In the genomic region with DNA sequence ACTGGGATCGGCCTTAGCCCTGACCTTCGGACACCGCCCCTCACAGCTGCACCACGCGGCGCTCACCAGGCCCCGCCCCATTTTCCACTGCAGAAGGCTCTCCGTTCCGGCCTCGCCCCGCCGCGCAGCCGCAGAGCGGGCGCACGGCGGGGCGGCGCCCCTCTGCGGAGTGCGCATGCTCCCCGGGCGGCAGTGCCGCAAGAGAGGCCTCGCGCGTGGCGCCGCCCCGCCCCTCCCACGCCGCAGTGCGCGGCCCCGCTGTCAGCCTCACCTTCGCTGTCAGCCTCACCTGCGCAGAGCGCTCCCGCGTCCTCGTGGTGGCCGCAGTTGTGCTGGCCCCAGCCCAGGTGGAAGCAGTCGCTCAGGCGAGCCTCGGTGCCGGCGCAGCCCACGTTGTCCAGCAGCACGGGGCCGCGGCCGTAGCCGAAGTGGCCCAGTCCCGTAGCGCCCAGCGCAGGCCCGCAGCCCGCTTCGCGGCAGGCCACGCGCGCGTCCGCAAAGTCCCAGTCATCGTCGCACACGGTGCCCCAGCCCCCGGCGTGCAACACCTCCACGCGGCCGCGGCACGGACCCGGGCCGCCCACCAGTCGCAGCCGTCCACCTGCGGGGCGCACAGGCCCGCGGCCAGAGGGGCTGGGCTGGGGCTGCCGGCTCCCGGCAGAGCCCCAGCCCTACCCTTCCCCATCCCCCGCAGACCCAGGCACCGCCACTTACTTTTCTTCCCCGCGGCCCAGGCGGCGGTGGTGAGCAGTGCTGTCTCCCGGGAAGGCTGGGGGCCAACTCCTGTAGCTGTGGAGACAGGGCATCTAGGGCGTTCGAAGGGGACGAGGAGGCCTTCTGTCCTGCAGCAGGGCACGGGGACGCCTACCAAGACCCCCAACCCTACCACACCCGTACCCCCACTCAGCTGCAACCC, we compare ENCODE assay signal across 1 cellular context.
TF ChIP-seq lines count a peak whose summit lies in the region.

No MANE protein-coding gene starts in this region.

TF ChIP-seq in K562, 482 proteins besides CTCF, POLR2A, EP300 and RAD21 (continued from another document and continues in another):
- no peak for TF ChIP-seq ZKSCAN8 (CRISPR knock-in tag; IDR thresholded peaks at IDR 0.05)
- peak; percentile 6; the same call in 1 of the 2 replicates for TF ChIP-seq ZNF212 (CRISPR knock-in tag; IDR thresholded peaks at IDR 0.05)
- TF ChIP-seq, protein P1, sequence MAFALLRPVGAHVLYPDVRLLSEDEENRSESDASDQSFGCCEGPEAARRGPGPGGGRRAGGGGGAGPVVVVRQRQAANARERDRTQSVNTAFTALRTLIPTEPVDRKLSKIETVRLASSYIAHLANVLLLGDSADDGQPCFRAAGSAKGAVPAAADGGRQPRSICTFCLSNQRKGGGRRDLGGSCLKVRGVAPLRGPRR (CRISPR knock-in tag; IDR thresholded peaks at IDR 0.05) = no peak
- 0 out of 2 replicates have a peak, but pooled peaks have one; percentile 62 for TF ChIP-seq LCOR (CRISPR knock-in tag; IDR thresholded peaks at IDR 0.05)
- no peak for TF ChIP-seq NR2C1 (IDR thresholded peaks at IDR 0.05)
- TF ChIP-seq NR2C1 (tag; IDR thresholded peaks at IDR 0.05) = 0 out of 2 replicates have a peak, but pooled peaks have one; percentile 32
- TF ChIP-seq ZNF140 (CRISPR knock-in tag; IDR thresholded peaks at IDR 0.05) = no peak
- no peak for TF ChIP-seq ETV1 (tag; conservative IDR thresholded peaks at IDR 0.05; ENCODE audit: low read depth)
- peak; percentile 29 for TF ChIP-seq CHD4 (IDR thresholded peaks at IDR 0.05; ENCODE audit: insufficient read depth, insufficient replicate concordance, low read depth, low read length, poor library complexity, severe bottlenecking)
- TF ChIP-seq, protein P2, sequence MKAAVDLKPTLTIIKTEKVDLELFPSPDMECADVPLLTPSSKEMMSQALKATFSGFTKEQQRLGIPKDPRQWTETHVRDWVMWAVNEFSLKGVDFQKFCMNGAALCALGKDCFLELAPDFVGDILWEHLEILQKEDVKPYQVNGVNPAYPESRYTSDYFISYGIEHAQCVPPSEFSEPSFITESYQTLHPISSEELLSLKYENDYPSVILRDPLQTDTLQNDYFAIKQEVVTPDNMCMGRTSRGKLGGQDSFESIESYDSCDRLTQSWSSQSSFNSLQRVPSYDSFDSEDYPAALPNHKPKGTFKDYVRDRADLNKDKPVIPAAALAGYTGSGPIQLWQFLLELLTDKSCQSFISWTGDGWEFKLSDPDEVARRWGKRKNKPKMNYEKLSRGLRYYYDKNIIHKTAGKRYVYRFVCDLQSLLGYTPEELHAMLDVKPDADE (conservative IDR thresholded peaks at IDR 0.05; ENCODE audit: control insufficient read depth, low read depth, low read length) = peak; percentile 12; the same call in 1 of the 2 replicates
- no peak for TF ChIP-seq NFYB (IDR thresholded peaks at IDR 0.05; ENCODE audit: extremely low read depth, insufficient read length)
- TF ChIP-seq CREB1 (IDR thresholded peaks at IDR 0.05) = no peak; the same call in 1 of the 2 replicates
- peak; percentile 77 for TF ChIP-seq CREB1 (CRISPR knock-in tag; IDR thresholded peaks at IDR 0.05)
- TF ChIP-seq TCF7L2 (IDR thresholded peaks at IDR 0.05; ENCODE audit: low read depth, low read length) = no peak
- peak; percentile 45; the same call in 1 of the 2 replicates for TF ChIP-seq ZBTB1 (CRISPR knock-in tag; IDR thresholded peaks at IDR 0.05; ENCODE audit: borderline replicate concordance, low read depth)
- TF ChIP-seq SIN3B (IDR thresholded peaks at IDR 0.05; ENCODE audit: low read depth) = peak; percentile 45; the same call in 1 of the 2 replicates
- peak; percentile 68; the same call in 1 of the 2 replicates for TF ChIP-seq CREM (IDR thresholded peaks at IDR 0.05; ENCODE audit: low read depth)
- no peak for TF ChIP-seq CREBBP (IDR thresholded peaks at IDR 0.05; ENCODE audit: low read depth, low read length)
- no peak for TF ChIP-seq ZNF253 (CRISPR knock-in tag; conservative IDR thresholded peaks at IDR 0.05)
- no peak for TF ChIP-seq SMAD2 (IDR thresholded peaks at IDR 0.05; ENCODE audit: low read depth, low read length)
- TF ChIP-seq MEIS2 (IDR thresholded peaks at IDR 0.05; ENCODE audit: partially characterized antibody) = peak; percentile 96
- TF ChIP-seq GTF2A2 (tag; IDR thresholded peaks at IDR 0.05) = 0 out of 2 replicates have a peak, but pooled peaks have one; percentile 19
- TF ChIP-seq, protein P3, sequence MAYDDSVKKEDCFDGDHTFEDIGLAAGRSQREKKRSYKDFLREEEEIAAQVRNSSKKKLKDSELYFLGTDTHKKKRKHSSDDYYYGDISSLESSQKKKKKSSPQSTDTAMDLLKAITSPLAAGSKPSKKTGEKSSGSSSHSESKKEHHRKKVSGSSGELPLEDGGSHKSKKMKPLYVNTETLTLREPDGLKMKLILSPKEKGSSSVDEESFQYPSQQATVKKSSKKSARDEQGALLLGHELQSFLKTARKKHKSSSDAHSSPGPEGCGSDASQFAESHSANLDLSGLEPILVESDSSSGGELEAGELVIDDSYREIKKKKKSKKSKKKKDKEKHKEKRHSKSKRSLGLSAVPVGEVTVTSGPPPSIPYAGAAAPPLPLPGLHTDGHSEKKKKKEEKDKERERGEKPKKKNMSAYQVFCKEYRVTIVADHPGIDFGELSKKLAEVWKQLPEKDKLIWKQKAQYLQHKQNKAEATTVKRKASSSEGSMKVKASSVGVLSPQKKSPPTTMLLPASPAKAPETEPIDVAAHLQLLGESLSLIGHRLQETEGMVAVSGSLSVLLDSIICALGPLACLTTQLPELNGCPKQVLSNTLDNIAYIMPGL (CRISPR knock-in tag; IDR thresholded peaks at IDR 0.05) = peak; percentile 88
- TF ChIP-seq FOS (IDR thresholded peaks at IDR 0.05; ENCODE audit: extremely low read depth, insufficient read length) = no peak
- TF ChIP-seq, protein P4, sequence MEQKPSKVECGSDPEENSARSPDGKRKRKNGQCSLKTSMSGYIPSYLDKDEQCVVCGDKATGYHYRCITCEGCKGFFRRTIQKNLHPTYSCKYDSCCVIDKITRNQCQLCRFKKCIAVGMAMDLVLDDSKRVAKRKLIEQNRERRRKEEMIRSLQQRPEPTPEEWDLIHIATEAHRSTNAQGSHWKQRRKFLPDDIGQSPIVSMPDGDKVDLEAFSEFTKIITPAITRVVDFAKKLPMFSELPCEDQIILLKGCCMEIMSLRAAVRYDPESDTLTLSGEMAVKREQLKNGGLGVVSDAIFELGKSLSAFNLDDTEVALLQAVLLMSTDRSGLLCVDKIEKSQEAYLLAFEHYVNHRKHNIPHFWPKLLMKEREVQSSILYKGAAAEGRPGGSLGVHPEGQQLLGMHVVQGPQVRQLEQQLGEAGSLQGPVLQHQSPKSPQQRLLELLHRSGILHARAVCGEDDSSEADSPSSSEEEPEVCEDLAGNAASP (IDR thresholded peaks at IDR 0.05) = no peak
- peak; percentile 82 for TF ChIP-seq MXI1 (IDR thresholded peaks at IDR 0.05; ENCODE audit: low read depth, low read length)
- TF ChIP-seq SREBF2 (CRISPR knock-in tag; IDR thresholded peaks at IDR 0.05) = no peak
- TF ChIP-seq, protein P5, sequence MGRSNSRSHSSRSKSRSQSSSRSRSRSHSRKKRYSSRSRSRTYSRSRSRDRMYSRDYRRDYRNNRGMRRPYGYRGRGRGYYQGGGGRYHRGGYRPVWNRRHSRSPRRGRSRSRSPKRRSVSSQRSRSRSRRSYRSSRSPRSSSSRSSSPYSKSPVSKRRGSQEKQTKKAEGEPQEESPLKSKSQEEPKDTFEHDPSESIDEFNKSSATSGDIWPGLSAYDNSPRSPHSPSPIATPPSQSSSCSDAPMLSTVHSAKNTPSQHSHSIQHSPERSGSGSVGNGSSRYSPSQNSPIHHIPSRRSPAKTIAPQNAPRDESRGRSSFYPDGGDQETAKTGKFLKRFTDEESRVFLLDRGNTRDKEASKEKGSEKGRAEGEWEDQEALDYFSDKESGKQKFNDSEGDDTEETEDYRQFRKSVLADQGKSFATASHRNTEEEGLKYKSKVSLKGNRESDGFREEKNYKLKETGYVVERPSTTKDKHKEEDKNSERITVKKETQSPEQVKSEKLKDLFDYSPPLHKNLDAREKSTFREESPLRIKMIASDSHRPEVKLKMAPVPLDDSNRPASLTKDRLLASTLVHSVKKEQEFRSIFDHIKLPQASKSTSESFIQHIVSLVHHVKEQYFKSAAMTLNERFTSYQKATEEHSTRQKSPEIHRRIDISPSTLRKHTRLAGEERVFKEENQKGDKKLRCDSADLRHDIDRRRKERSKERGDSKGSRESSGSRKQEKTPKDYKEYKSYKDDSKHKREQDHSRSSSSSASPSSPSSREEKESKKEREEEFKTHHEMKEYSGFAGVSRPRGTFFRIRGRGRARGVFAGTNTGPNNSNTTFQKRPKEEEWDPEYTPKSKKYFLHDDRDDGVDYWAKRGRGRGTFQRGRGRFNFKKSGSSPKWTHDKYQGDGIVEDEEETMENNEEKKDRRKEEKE (IDR thresholded peaks at IDR 0.05; ENCODE audit: borderline replicate concordance in 1 of 2, control insufficient read depth in 1 of 2, low read depth in 2 of 2, low read length in 1 of 2) = no peak
- 0 out of 2 replicates have a peak, but pooled peaks have one; percentile 10 for TF ChIP-seq ZKSCAN1 (IDR thresholded peaks at IDR 0.05; ENCODE audit: low read depth, low read length)
- TF ChIP-seq, protein P6, sequence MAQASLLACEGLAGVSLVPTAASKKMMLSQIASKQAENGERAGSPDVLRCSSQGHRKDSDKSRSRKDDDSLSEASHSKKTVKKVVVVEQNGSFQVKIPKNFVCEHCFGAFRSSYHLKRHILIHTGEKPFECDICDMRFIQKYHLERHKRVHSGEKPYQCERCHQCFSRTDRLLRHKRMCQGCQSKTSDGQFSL (CRISPR knock-in tag; IDR thresholded peaks at IDR 0.05) = peak; percentile 69
- TF ChIP-seq, protein P6 (tag; IDR thresholded peaks at IDR 0.05) = no peak
- TF ChIP-seq ETV5 (CRISPR knock-in tag; IDR thresholded peaks at IDR 0.05; ENCODE audit: low read depth) = peak; percentile 38; the same call in 1 of the 2 replicates
- no peak for TF ChIP-seq MYNN (IDR thresholded peaks at IDR 0.05)
- no peak for TF ChIP-seq MYNN (CRISPR knock-in tag; IDR thresholded peaks at IDR 0.05)
- TF ChIP-seq HDAC1 (IDR thresholded peaks at IDR 0.05) = peak in 1 of 2 experiments; percentile 95; a peak in 2 of 4 replicates
- no peak for TF ChIP-seq BDP1 (IDR thresholded peaks at IDR 0.05; ENCODE audit: insufficient read depth, insufficient read length)
- TF ChIP-seq ZNF121 (CRISPR knock-in tag; conservative IDR thresholded peaks at IDR 0.05) = no peak
- TF ChIP-seq, protein P7, sequence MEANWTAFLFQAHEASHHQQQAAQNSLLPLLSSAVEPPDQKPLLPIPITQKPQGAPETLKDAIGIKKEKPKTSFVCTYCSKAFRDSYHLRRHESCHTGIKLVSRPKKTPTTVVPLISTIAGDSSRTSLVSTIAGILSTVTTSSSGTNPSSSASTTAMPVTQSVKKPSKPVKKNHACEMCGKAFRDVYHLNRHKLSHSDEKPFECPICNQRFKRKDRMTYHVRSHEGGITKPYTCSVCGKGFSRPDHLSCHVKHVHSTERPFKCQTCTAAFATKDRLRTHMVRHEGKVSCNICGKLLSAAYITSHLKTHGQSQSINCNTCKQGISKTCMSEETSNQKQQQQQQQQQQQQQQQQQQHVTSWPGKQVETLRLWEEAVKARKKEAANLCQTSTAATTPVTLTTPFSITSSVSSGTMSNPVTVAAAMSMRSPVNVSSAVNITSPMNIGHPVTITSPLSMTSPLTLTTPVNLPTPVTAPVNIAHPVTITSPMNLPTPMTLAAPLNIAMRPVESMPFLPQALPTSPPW (CRISPR knock-in tag; IDR thresholded peaks at IDR 0.05) = peak; percentile 79
- no peak for TF ChIP-seq PCBP2 (IDR thresholded peaks at IDR 0.05; ENCODE audit: low read depth, low read length, poor library complexity, severe bottlenecking)
- TF ChIP-seq ZC3H8 (IDR thresholded peaks at IDR 0.05) = no peak
- TF ChIP-seq FOXP1 (CRISPR knock-in tag; IDR thresholded peaks at IDR 0.05) = peak; percentile 94
- TF ChIP-seq, protein P8, sequence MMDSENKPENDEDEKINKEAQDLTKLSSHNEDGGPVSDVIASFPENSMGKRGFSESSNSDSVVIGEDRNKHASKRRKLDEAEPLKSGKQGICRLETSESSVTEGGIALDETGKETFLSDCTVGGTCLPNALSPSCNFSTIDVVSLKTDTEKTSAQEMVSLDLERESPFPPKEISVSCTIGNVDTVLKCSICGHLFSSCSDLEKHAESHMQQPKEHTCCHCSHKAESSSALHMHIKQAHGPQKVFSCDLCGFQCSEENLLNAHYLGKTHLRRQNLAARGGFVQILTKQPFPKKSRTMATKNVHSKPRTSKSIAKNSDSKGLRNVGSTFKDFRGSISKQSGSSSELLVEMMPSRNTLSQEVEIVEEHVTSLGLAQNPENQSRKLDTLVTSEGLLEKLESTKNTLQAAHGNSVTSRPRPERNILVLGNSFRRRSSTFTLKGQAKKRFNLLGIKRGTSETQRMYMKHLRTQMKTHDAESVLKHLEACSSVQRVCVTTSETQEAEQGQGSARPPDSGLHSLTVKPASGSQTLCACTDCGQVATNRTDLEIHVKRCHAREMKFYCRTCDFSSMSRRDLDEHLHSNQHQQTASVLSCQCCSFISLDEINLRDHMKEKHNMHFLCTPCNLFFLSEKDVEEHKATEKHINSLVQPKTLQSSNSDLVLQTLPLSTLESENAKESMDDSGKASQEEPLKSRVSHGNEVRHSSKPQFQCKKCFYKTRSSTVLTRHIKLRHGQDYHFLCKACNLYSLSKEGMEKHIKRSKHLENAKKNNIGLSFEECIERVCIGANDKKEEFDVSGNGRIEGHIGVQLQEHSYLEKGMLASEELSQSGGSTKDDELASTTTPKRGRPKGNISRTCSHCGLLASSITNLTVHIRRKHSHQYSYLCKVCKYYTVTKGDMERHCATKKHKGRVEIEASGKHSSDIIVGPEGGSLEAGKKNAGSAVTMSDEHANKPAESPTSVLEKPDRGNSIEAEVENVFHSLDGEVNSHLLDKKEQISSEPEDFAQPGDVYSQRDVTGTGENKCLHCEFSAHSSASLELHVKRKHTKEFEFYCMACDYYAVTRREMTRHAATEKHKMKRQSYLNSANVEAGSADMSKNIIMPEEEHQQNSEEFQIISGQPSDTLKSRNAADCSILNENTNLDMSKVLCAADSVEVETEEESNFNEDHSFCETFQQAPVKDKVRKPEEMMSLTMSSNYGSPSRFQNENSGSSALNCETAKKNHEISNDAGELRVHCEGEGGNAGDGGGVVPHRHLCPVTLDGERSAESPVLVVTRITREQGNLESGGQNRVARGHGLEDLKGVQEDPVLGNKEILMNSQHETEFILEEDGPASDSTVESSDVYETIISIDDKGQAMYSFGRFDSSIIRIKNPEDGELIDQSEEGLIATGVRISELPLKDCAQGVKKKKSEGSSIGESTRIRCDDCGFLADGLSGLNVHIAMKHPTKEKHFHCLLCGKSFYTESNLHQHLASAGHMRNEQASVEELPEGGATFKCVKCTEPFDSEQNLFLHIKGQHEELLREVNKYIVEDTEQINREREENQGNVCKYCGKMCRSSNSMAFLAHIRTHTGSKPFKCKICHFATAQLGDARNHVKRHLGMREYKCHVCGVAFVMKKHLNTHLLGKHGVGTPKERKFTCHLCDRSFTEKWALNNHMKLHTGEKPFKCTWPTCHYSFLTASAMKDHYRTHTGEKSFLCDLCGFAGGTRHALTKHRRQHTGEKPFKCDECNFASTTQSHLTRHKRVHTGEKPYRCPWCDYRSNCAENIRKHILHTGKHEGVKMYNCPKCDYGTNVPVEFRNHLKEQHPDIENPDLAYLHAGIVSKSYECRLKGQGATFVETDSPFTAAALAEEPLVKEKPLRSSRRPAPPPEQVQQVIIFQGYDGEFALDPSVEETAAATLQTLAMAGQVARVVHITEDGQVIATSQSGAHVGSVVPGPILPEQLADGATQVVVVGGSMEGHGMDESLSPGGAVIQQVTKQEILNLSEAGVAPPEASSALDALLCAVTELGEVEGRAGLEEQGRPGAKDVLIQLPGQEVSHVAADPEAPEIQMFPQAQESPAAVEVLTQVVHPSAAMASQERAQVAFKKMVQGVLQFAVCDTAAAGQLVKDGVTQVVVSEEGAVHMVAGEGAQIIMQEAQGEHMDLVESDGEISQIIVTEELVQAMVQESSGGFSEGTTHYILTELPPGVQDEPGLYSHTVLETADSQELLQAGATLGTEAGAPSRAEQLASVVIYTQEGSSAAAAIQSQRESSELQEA (IDR thresholded peaks at IDR 0.05; ENCODE audit: low read depth) = no peak
